10 cellular contexts compared by ENCODE assay signal in the genomic region with DNA sequence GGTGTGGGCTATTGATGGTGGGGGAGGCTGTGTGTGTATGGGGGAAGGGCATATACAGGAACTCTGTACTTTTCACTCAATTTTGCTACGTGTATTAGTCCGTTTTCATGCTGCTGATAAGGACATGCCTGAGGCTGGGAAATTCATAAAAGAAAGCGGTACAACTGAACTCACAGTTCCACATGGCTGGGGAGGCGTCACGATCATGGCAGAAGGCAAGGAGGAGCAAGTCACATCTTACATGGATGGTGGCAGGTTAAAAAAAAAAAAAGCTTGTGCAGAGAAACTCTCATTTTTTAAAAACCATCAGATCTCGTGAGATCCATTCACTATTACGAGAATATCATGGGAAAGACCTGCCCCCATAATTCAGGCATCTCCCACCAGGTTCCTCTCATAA.
"Had no signal": no experiment of that assay in that cellular context is flagged by ENCODE, and none has a peak within 500 bp of the region (broad histone marks: within the 10 kb centered on the region; RNA-seq: fewer than 3 reads in every experiment).

No MANE protein-coding gene starts in this region.

- H3K9me3 Mint-ChIP-seq: HFFc6 had no signal

- H3K4me1 ChIP-seq: HAP-1 had no signal

- H3K4me2 ChIP-seq: GM23338 had no signal

- H3K9me3 ChIP-seq: HAP-1 had no signal

- H3K27ac Mint-ChIP-seq: GM23338, H9, HFFc6 had no signal

- H3K4me3 ChIP-seq: GM23248, GM23338, HAP-1 had no signal

- H3K4me1 Mint-ChIP-seq: GM23338, H9 had no signal

- H3K4me3 Mint-ChIP-seq: GM23338, H9, HFFc6 had no signal

- DNase-seq: GM23248, GOT3, H9, HCEC 1CT, HFFc6 had no signal

- FAIRE-seq: H1, H54 had no signal

- H2AFZ ChIP-seq: GM23248, GM23338 had no signal

- H3K36me3 ChIP-seq: HAP-1 had no signal

- ATAC-seq: GM23338, HCT116 had no signal

- H3K9ac ChIP-seq: GM23248 had no signal

- H3K27ac ChIP-seq: GM23248 had no signal
